In genomic region chr2:129732630-129733026, GRCh38 we compare ENCODE assay signal across 15 cellular contexts.
A peak's percentile ranks its signal among the peaks of the same experiment; 100 is the strongest.
DNase-seq lines count a peak whose midpoint lies in the region; ATAC-seq lines count a peak whose summit lies in the region.
"Had no signal": no experiment of that assay in that cellular context is flagged by ENCODE, and none has a peak within 500 bp of the region (broad histone marks: within the 10 kb centered on the region; RNA-seq: fewer than 3 reads in every experiment).

No MANE protein-coding gene starts in this region.

- DNase-seq in activated CD8-positive, alpha-beta memory T cell treated with anti-CD3 and anti-CD28 coated beads for 24 hours = peak; percentile 24
- DNase-seq in activated CD8-positive, alpha-beta memory T cell treated with anti-CD3 and anti-CD28 coated beads, Interleukin-2, amount 50 U/mL, for 48 hours = no peak
- DNase-seq in ecto neural progenitor cell (ENCODE audit: low spot score) = peak; percentile 39
- peak; percentile 18 for DNase-seq in posterior vena cava (ENCODE audit: low spot score)
- DNase-seq in H4 (ENCODE audit: low spot score) = no peak
- DNase-seq: 8988T; ACHN; CD4-positive, alpha-beta memory T cell; DMS79; HCEC 1CT; HFFc6 had no signal

- H3K27me3 ChIP-seq in BLaER1 = no peaks in the 10 kb centered on the region

- no peak overlapping the region for H3K9ac ChIP-seq in BLaER1

- H3K4me1 ChIP-seq in BLaER1 = peaks cover 49% of the 10 kb centered on the region

- H3K27ac ChIP-seq in BLaER1 = peak overlapping the region; percentile 60
- H3K27ac ChIP-seq: C4-2B had no signal

- no peaks in the 10 kb centered on the region for H4K20me1 ChIP-seq in BLaER1

- no peaks in the 10 kb centered on the region for H3K36me3 ChIP-seq in BLaER1

- intact Hi-C loops in posterior vena cava (cut with DNase I) = no loop called here

- no peak overlapping the region for H3K4me3 ChIP-seq in BLaER1
- H3K4me3 ChIP-seq: GM23338 had no signal

- H3K9me3 ChIP-seq in BLaER1 = no peaks in the 10 kb centered on the region

- peak overlapping the region; percentile 80 for H3K4me2 ChIP-seq in BLaER1
- H3K4me2 ChIP-seq: GM23338 had no signal

- ATAC-seq in GM21529 (IDR thresholded peaks at IDR 0.05; ENCODE audit: unreplicated experiment) = no peak
- ATAC-seq: GM23338 had no signal

Comparison
In these comparisons a context has a peak if more than half of its experiments do, and no peak if none do; other contexts are left out.
1. DNase-seq: peak in activated CD8-positive, alpha-beta memory T cell treated with anti-CD3 and anti-CD28 coated beads for 24 hours (single experiment), ecto neural progenitor cell (single experiment) and posterior vena cava (single experiment); none in activated CD8-positive, alpha-beta memory T cell treated with anti-CD3 and anti-CD28 coated beads, Interleukin-2, amount 50 U/mL, for 48 hours (single experiment) and H4 (single experiment).